ENCODE assay signal across 16 cellular contexts in genomic region chr18:5104246-5104645, GRCh38.
A peak's percentile ranks its signal among the peaks of the same experiment; 100 is the strongest.
DNase-seq lines count a peak whose midpoint lies in the region; ATAC-seq and TF ChIP-seq lines count a peak whose summit lies in the region.
"Had no signal": no experiment of that assay in that cellular context is flagged by ENCODE, and none has a peak within 500 bp of the region (broad histone marks: within the 10 kb centered on the region; RNA-seq: fewer than 3 reads in every experiment).

No MANE protein-coding gene starts in this region.

- H3K4me1 Mint-ChIP-seq in WTC11: peaks cover 18% of the 10 kb centered on the region
- H3K4me1 Mint-ChIP-seq in neural progenitor cell: peaks cover 5% of the 10 kb centered on the region
- H3K4me1 Mint-ChIP-seq: B cell, IgD-negative memory B cell had no signal

- H3K9ac ChIP-seq in neural progenitor cell: no peak overlapping the region

- CTCF ChIA-PET in WTC11 (lab: Charles Lee): interaction anchor here (1.1 kb wide), 1 partner anchor 442 kb away, joined by 4 read pairs; no protein-coding TSS in a partner anchor

- H3K36me3 Mint-ChIP-seq in WTC11 (no peaks in the 10 kb centered on the region; the same call in 1 of the 2 replicates), neural progenitor cell (no peaks in the 10 kb centered on the region)
- H3K36me3 Mint-ChIP-seq: IgD-negative memory B cell had no signal

- H2AFZ ChIP-seq in neural progenitor cell (replicated peaks): no peak overlapping the region

- peak; percentile 22 for DNase-seq in H7
- DNase-seq in WTC11 (ENCODE audit: low spot score): no peak
- peak; percentile 25 for DNase-seq in iPS DF 19.7 (ENCODE audit: low read depth, low spot score)
- DNase-seq in neural progenitor cell (ENCODE audit: low spot score): peak; percentile 50
- no peak for DNase-seq in NAMALWA (ENCODE audit: low spot score)
- DNase-seq: C1 segment of cervical spinal cord; CD4-positive, alpha-beta T cell; DMS79 treated with DMSO at 0.1 percent for 48 hours; EL; GDM1; KG1 had no signal

- peak overlapping the region; percentile 56 for H3K4me2 ChIP-seq in neural progenitor cell

- POLR2A ChIA-PET in WTC11 (lab: Charles Lee): no interaction called here

- peaks cover 16% of the 10 kb centered on the region for H3F3A ChIP-seq in neural progenitor cell (ENCODE audit: low read depth)

- no peaks in the 10 kb centered on the region for H3K9me3 ChIP-seq in neural progenitor cell (ENCODE audit: low read depth)
- H3K9me3 ChIP-seq: HAP-1 had no signal

- no peaks in the 10 kb centered on the region for H4K20me1 ChIP-seq in neural progenitor cell (ENCODE audit: low read depth)

- H3K4me3 Mint-ChIP-seq in WTC11: no peak overlapping the region
- no peak overlapping the region for H3K4me3 Mint-ChIP-seq in neural progenitor cell
- H3K4me3 Mint-ChIP-seq: B cell; CD4-positive, alpha-beta T cell; IgD-negative memory B cell had no signal

- no peaks in the 10 kb centered on the region for H3K36me3 ChIP-seq in H7 (replicated peaks; ENCODE audit: control insufficient read depth, insufficient read depth, low read length)
- no peaks in the 10 kb centered on the region for H3K36me3 ChIP-seq in neural progenitor cell
- H3K36me3 ChIP-seq: HAP-1 had no signal

- H3K4me3 ChIP-seq in H7 (ENCODE audit: insufficient read depth, low read depth, low read length): no peak overlapping the region
- H3K4me3 ChIP-seq in neural progenitor cell: no peak overlapping the region
- H3K4me3 ChIP-seq: HAP-1 had no signal

- H3K27ac ChIP-seq in neural progenitor cell: no peak overlapping the region

- no peaks in the 10 kb centered on the region for H3K79me2 ChIP-seq in neural progenitor cell (ENCODE audit: low read depth)

- H3K27me3 Mint-ChIP-seq in WTC11 (ENCODE audit: low read depth): no peaks in the 10 kb centered on the region
- H3K27me3 Mint-ChIP-seq in neural progenitor cell (ENCODE audit: insufficient read depth, low read depth): peaks cover 5% of the 10 kb centered on the region
- H3K27me3 Mint-ChIP-seq: CD4-positive, alpha-beta T cell had no signal

- H3K9me3 Mint-ChIP-seq in WTC11 (peaks cover 12% of the 10 kb centered on the region), neural progenitor cell (no peaks in the 10 kb centered on the region)
- H3K9me3 Mint-ChIP-seq: CD4-positive, alpha-beta T cell; IgD-negative memory B cell had no signal

- peaks cover 13% of the 10 kb centered on the region for H3K4me1 ChIP-seq in neural progenitor cell

- peak; percentile 91 for ATAC-seq in WTC11
- ATAC-seq in GM19395 (IDR thresholded peaks at IDR 0.05; ENCODE audit: unreplicated experiment): no peak
- ATAC-seq in HG02938 (IDR thresholded peaks at IDR 0.05; ENCODE audit: unreplicated experiment): no peak

- H3K27me3 ChIP-seq in H7 (ENCODE audit: control insufficient read depth, insufficient read depth, low read length) (no peaks in the 10 kb centered on the region), neural progenitor cell (no peaks in the 10 kb centered on the region)

- H3K27ac Mint-ChIP-seq in WTC11: peak overlapping the region; percentile 61; the same call in 1 of the 2 replicates
- H3K27ac Mint-ChIP-seq in neural progenitor cell: no peak overlapping the region
- H3K27ac Mint-ChIP-seq: B cell; CD4-positive, alpha-beta T cell; IgD-negative memory B cell had no signal

- TF ChIP-seq CTCF in WTC11 (IDR thresholded peaks at IDR 0.05): no peak
- no peak for TF ChIP-seq CTCF in neural progenitor cell (IDR thresholded peaks at IDR 0.05)

TF ChIP-seq in WTC11, 78 proteins besides CTCF, POLR2A, EP300 and RAD21:
- TF ChIP-seq ZMAT4 (CRISPR knock-in tag; IDR thresholded peaks at IDR 0.05) (no peak), NR2C2 (CRISPR knock-in tag; IDR thresholded peaks at IDR 0.05) (no peak), ATF6 (CRISPR knock-in tag; IDR thresholded peaks at IDR 0.05) (no peak), ATF1 (CRISPR knock-in tag; IDR thresholded peaks at IDR 0.05) (no peak)

Comparison
In these comparisons a context has a peak if more than half of its experiments do, and no peak if none do; other contexts are left out.
1. DNase-seq: peak in H7 (single experiment), iPS DF 19.7 (single experiment) and neural progenitor cell (single experiment); none in WTC11 (single experiment) and NAMALWA (single experiment).